Comparison of ENCODE assay signal across 12 cellular contexts in genomic region chr12:31702047-31702446, GRCh38. TPM values are rescaled to one million over a fixed set of nuclear protein-coding genes. Genes with fewer than 3 reads are reported as not detected.
DNase-seq lines count a peak whose midpoint lies in the region; ATAC-seq, FAIRE-seq and TF ChIP-seq lines count a peak whose summit lies in the region.
"Had no signal": no experiment of that assay in that cellular context is flagged by ENCODE, and none has a peak within 500 bp of the region (broad histone marks: within the 10 kb centered on the region; RNA-seq: fewer than 3 reads in every experiment).

No MANE protein-coding gene starts in this region.

- no peak for ATAC-seq in activated naive CD8-positive, alpha-beta T cell treated with anti-CD3 and anti-CD28 coated beads, Interleukin-2, amount 50 U/mL, for 24 hours
- ATAC-seq: activated CD8-positive, alpha-beta T cell treated with anti-CD3 and anti-CD28 coated beads for 36 hours; left cardiac atrium; right cardiac atrium had no signal

- H3K27me3 Mint-ChIP-seq in Caco-2 (ENCODE audit: insufficient read depth, unreplicated experiment) (no peaks in the 10 kb centered on the region), type B pancreatic cell (no peaks in the 10 kb centered on the region)
- H3K27me3 Mint-ChIP-seq in CD8-positive, alpha-beta memory T cell, result peaks cover 0 to 1% of the 10 kb centered on the region in 2 donors
- H3K27me3 Mint-ChIP-seq in activated naive CD8-positive, alpha-beta T cell treated with anti-CD3 and anti-CD28 coated beads, Interleukin-2, amount 50 U/mL, for 24 hours, result no peaks in the 10 kb centered on the region
- H3K27me3 Mint-ChIP-seq: activated CD8-positive, alpha-beta T cell treated with anti-CD3 and anti-CD28 coated beads for 36 hours had no signal

- H3K4me3 Mint-ChIP-seq in Caco-2 (ENCODE audit: unreplicated experiment), result no peak overlapping the region
- no peak overlapping the region for H3K4me3 Mint-ChIP-seq in type B pancreatic cell
- H3K4me3 Mint-ChIP-seq in CD8-positive, alpha-beta memory T cell, result no peak overlapping the region
- no peak overlapping the region for H3K4me3 Mint-ChIP-seq in activated naive CD8-positive, alpha-beta T cell treated with anti-CD3 and anti-CD28 coated beads, Interleukin-2, amount 50 U/mL, for 24 hours
- H3K4me3 Mint-ChIP-seq: activated CD8-positive, alpha-beta T cell treated with anti-CD3 and anti-CD28 coated beads for 36 hours had no signal

- FAIRE-seq in bronchial epithelial cell (lab: Jason Lieb, UNC), result no peak

- H3K36me3 ChIP-seq in Caco-2 (ENCODE audit: control insufficient read depth, insufficient read depth, low read length) (no peaks in the 10 kb centered on the region), HUES64 (ENCODE audit: insufficient read depth, low read length) (peaks cover 4% of the 10 kb centered on the region; the same call in 1 of the 2 replicates), bronchial epithelial cell (ENCODE audit: control insufficient read depth, insufficient read depth, low read length) (no peaks in the 10 kb centered on the region), liver (ENCODE audit: control insufficient read depth in 4 of 4, insufficient read depth in 3 of 4, low read depth in 1 of 4, low read length in 3 of 4) (peaks cover 0 to 2% (median 0%) of the 10 kb centered on the region in 4 donors)
- peaks cover 17% of the 10 kb centered on the region for H3K36me3 ChIP-seq in CD8-positive, alpha-beta memory T cell (ENCODE audit: insufficient read depth, low read length)

- H3K9ac ChIP-seq in HUES64 (ENCODE audit: low read depth, low read length), result 0 out of 2 replicates have a peak overlapping the region, but pooled peaks have one; percentile 31
- H3K9ac ChIP-seq in liver (ENCODE audit: low read depth in 1 of 2, low read length in 2 of 2), result no peak overlapping the region

- H3K9me3 Mint-ChIP-seq in Caco-2 (ENCODE audit: unreplicated experiment) (peaks cover 9% of the 10 kb centered on the region), type B pancreatic cell (no peaks in the 10 kb centered on the region)
- peaks cover 0 to 3% (median 2%) of the 10 kb centered on the region in 5 donors for H3K9me3 Mint-ChIP-seq in CD8-positive, alpha-beta memory T cell
- peaks cover 4% of the 10 kb centered on the region for H3K9me3 Mint-ChIP-seq in activated naive CD8-positive, alpha-beta T cell treated with anti-CD3 and anti-CD28 coated beads, Interleukin-2, amount 50 U/mL, for 24 hours

- CTCF ChIA-PET in Caco-2 (lab: Charles Lee), result no interaction called here
- CTCF ChIA-PET in CD8-positive, alpha-beta memory T cell (lab: Charles Lee), result interaction anchor here (1.5 kb wide), 1 partner anchor 27 kb away, joined by 7 read pairs; the partner anchor contains the start of gene AMN1

- intact Hi-C loops in Caco-2 (cut with micrococcal nuclease; ENCODE audit: unreplicated experiment), result no loop called here

- H3K4me1 ChIP-seq in Caco-2 (no peaks in the 10 kb centered on the region), HUES64 (ENCODE audit: insufficient read depth, low read length) (peaks cover 7% of the 10 kb centered on the region), liver (ENCODE audit: control insufficient read depth in 4 of 4, insufficient read depth in 4 of 4, low read length in 3 of 4) (no peaks in the 10 kb centered on the region)
- no peaks in the 10 kb centered on the region for H3K4me1 ChIP-seq in CD8-positive, alpha-beta memory T cell (ENCODE audit: insufficient read depth, low read length)

- H3K4me3 ChIP-seq in Caco-2 (ENCODE audit: low read depth, low read length) (no peak overlapping the region), HUES64 (ENCODE audit: low read length) (no peak overlapping the region), bronchial epithelial cell (ENCODE audit: low read depth, low read length) (no peak overlapping the region), liver (ENCODE audit: low read depth in 1 of 3, low read length in 3 of 3) (no peak overlapping the region)
- H3K4me3 ChIP-seq in CD8-positive, alpha-beta memory T cell (ENCODE audit: low read length), result no peak overlapping the region

- POLR2A ChIA-PET in Caco-2 (lab: Charles Lee), result no interaction called here
- POLR2A ChIA-PET in CD8-positive, alpha-beta memory T cell (lab: Charles Lee), result no interaction called here

- H3K27me3 ChIP-seq in Caco-2 (replicated peaks; ENCODE audit: control insufficient read depth, insufficient read depth, low read length), result no peaks in the 10 kb centered on the region
- H3K27me3 ChIP-seq in HUES64 (ENCODE audit: insufficient read depth, low read length), result no peaks in the 10 kb centered on the region
- H3K27me3 ChIP-seq in bronchial epithelial cell (ENCODE audit: control insufficient read depth, insufficient read depth, low read length), result no peaks in the 10 kb centered on the region
- no peaks in the 10 kb centered on the region for H3K27me3 ChIP-seq in liver (ENCODE audit: control insufficient read depth in 4 of 4, insufficient read depth in 4 of 4, low read length in 3 of 4)
- H3K27me3 ChIP-seq in CD8-positive, alpha-beta memory T cell (ENCODE audit: insufficient read depth, low read length, poor library complexity, severe bottlenecking), result no peaks in the 10 kb centered on the region

- H3K36me3 Mint-ChIP-seq in Caco-2 (ENCODE audit: insufficient read depth, unreplicated experiment) (no peaks in the 10 kb centered on the region), type B pancreatic cell (peaks cover 13% of the 10 kb centered on the region)
- H3K36me3 Mint-ChIP-seq in CD8-positive, alpha-beta memory T cell, result peaks cover 22 to 39% (median 28%) of the 10 kb centered on the region in 3 donors
- H3K36me3 Mint-ChIP-seq in activated naive CD8-positive, alpha-beta T cell treated with anti-CD3 and anti-CD28 coated beads, Interleukin-2, amount 50 U/mL, for 24 hours (ENCODE audit: low read depth), result peaks cover 23% of the 10 kb centered on the region

- peak; percentile 13 to 26 for TF ChIP-seq CTCF in Caco-2 (IDR thresholded peaks at IDR 0.05; ENCODE audit: insufficient read depth in 1 of 2, low read depth in 1 of 2, low read length in 1 of 2, severe bottlenecking in 1 of 2, unreplicated experiment in 1 of 2)
- TF ChIP-seq CTCF in bronchial epithelial cell (IDR thresholded peaks at IDR 0.05; ENCODE audit: insufficient read depth, low read length, severe bottlenecking), result peak; percentile 24
- peak; percentile 8 for TF ChIP-seq CTCF in liver (IDR thresholded peaks at IDR 0.05; ENCODE audit: low read depth, low read length, missing input control)
- TF ChIP-seq CTCF in type B pancreatic cell (conservative IDR thresholded peaks at IDR 0.05), result no peak

- BruUV-seq in Caco-2 (replicated peaks; lab: Mats Ljungman, UMichigan), result no TSS peak

- TF ChIP-seq RAD21 in liver (IDR thresholded peaks at IDR 0.05), result peak; percentile 56 to 75

- peaks cover 6% of the 10 kb centered on the region; the same call in 1 of the 2 replicates for H3K9me3 ChIP-seq in Caco-2
- peaks cover under 1% of the 10 kb centered on the region; the same call in 1 of the 2 replicates for H3K9me3 ChIP-seq in HUES64 (ENCODE audit: insufficient read depth, low read depth, low read length)
- H3K9me3 ChIP-seq in liver (ENCODE audit: control insufficient read depth in 4 of 4, low read length in 3 of 4), result no peaks in the 10 kb centered on the region
- no peaks in the 10 kb centered on the region for H3K9me3 ChIP-seq in CD8-positive, alpha-beta memory T cell (ENCODE audit: low read length)

- no peak overlapping the region for H3K27ac Mint-ChIP-seq in Caco-2 (ENCODE audit: unreplicated experiment)
- H3K27ac Mint-ChIP-seq in type B pancreatic cell, result no peak overlapping the region
- peak overlapping the region in 1 of 8 donors; percentile 26 for H3K27ac Mint-ChIP-seq in CD8-positive, alpha-beta memory T cell
- H3K27ac Mint-ChIP-seq in activated naive CD8-positive, alpha-beta T cell treated with anti-CD3 and anti-CD28 coated beads, Interleukin-2, amount 50 U/mL, for 24 hours, result no peak overlapping the region
- H3K27ac Mint-ChIP-seq: activated CD8-positive, alpha-beta T cell treated with anti-CD3 and anti-CD28 coated beads for 36 hours had no signal

- DNase-seq in Caco-2 (peak in 1 of 2 experiments; percentile 29), bronchial epithelial cell (ENCODE audit: low read depth) (peak; percentile 54), type B pancreatic cell (ENCODE audit: extremely low spot score, unreplicated experiment) (no peak), SHP77 treated with DMSO at 0.1 percent for 48 hours (lab: John Stamatoyannopoulos, UW) (no peak)
- no peak for DNase-seq in CD8-positive, alpha-beta memory T cell
- DNase-seq in activated naive CD8-positive, alpha-beta T cell treated with anti-CD3 and anti-CD28 coated beads, Interleukin-2, amount 50 U/mL, for 24 hours, result no peak
- DNase-seq: activated CD8-positive, alpha-beta T cell treated with anti-CD3 and anti-CD28 coated beads for 36 hours; left cardiac atrium; NCI-H1105; right cardiac atrium had no signal

- H3K27ac ChIP-seq in HUES64 (ENCODE audit: low read depth, low read length), result no peak overlapping the region
- H3K27ac ChIP-seq in liver (ENCODE audit: low read depth in 1 of 2, low read length in 2 of 2), result no peak overlapping the region
- no peak overlapping the region for H3K27ac ChIP-seq in CD8-positive, alpha-beta memory T cell (ENCODE audit: low read depth, low read length)

- H3K4me1 Mint-ChIP-seq in Caco-2 (ENCODE audit: low read depth, unreplicated experiment) (no peaks in the 10 kb centered on the region), type B pancreatic cell (ENCODE audit: unreplicated experiment) (no peaks in the 10 kb centered on the region)
- peaks cover 6 to 18% (median 10%) of the 10 kb centered on the region in 3 donors for H3K4me1 Mint-ChIP-seq in CD8-positive, alpha-beta memory T cell
- H3K4me1 Mint-ChIP-seq in activated naive CD8-positive, alpha-beta T cell treated with anti-CD3 and anti-CD28 coated beads, Interleukin-2, amount 50 U/mL, for 24 hours, result peaks cover 17% of the 10 kb centered on the region

TF ChIP-seq in liver, 16 proteins besides CTCF, POLR2A, EP300 and RAD21 (continues in another document):
- TF ChIP-seq NR2F2 (IDR thresholded peaks at IDR 0.05) (no peak), SP1 (IDR thresholded peaks at IDR 0.05) (no peak), JUND (IDR thresholded peaks at IDR 0.05) (no peak), HNF4G (IDR thresholded peaks at IDR 0.05) (no peak), GABPA (IDR thresholded peaks at IDR 0.05 in 1 of 2, conservative IDR thresholded peaks at IDR 0.05 in 1 of 2) (no peak)

RNA-seq across cellular contexts. Expression of gene AMN1, which starts 26.8 kb away (rescaled TPM):
- total RNA-seq in Caco-2 (2022) (6.2 and 8.8 TPM in 2 replicates), bronchial epithelial cell (10.0 and 32.0 TPM in 2 replicates), liver (1 to 10 TPM; 4.9 to 5.2 TPM), type B pancreatic cell (ENCODE audit: low replicate concordance) (5.5 and 9.6 TPM in 2 replicates)
- polyA plus RNA-seq in HUES64 (2013, experiment 1 of 2), result 9.6 TPM
- polyA plus RNA-seq in HUES64 (2013, experiment 2 of 2), result 11.0 TPM
- 1 to 10 TPM; 1.9 to 2.6 TPM for polyA plus RNA-seq in liver
- 1 to 10 TPM; 2.6 to 3.8 TPM for total RNA-seq in CD8-positive, alpha-beta memory T cell
- polyA plus RNA-seq in CD8-positive, alpha-beta memory T cell, result 10.9 TPM

RNA-seq across cellular contexts. Expression of gene ETFBKMT, which starts 42.6 kb away (rescaled TPM):
- total RNA-seq in Caco-2 (2022) (1.6 and 2.1 TPM in 2 replicates), bronchial epithelial cell (0.79 and 1.0 TPM in 2 replicates), liver (1 to 10 TPM; 4.6 to 4.8 TPM), type B pancreatic cell (ENCODE audit: low replicate concordance) (2.0 and 4.2 TPM in 2 replicates)
- polyA plus RNA-seq in HUES64 (2013, experiment 1 of 2), result 0.70 TPM
- 1.5 TPM for polyA plus RNA-seq in HUES64 (2013, experiment 2 of 2)
- polyA plus RNA-seq in liver, result 1 to 10 TPM; 1.9 to 4.4 TPM
- 1 to 10 TPM; 1.1 to 1.4 TPM for total RNA-seq in CD8-positive, alpha-beta memory T cell
- 0.85 TPM for polyA plus RNA-seq in CD8-positive, alpha-beta memory T cell
